ENCODE assay signal across 10 cellular contexts in genomic region chr13:23467048-23467931, GRCh38. TPM values are rescaled to one million over a fixed set of nuclear protein-coding genes. Genes with fewer than 3 reads are reported as not detected.
DNase-seq lines count a peak whose midpoint lies in the region; ATAC-seq and TF ChIP-seq lines count a peak whose summit lies in the region.
"Had no signal": no experiment of that assay in that cellular context is flagged by ENCODE, and none has a peak within 500 bp of the region (broad histone marks: within the 10 kb centered on the region; RNA-seq: fewer than 3 reads in every experiment).

No MANE protein-coding gene starts in this region.

- peak overlapping the region; percentile 79 to 91 (median 83) for H3K27ac Mint-ChIP-seq in nephron
- H3K27ac Mint-ChIP-seq: activated naive CD4-positive, alpha-beta T cell treated with anti-CD3 and anti-CD28 coated beads for 36 hours had no signal

- ATAC-seq in HG02623 (IDR thresholded peaks at IDR 0.05; ENCODE audit: unreplicated experiment) (peak; percentile 6), HG02763 (IDR thresholded peaks at IDR 0.05; ENCODE audit: unreplicated experiment) (no peak), left lobe of liver (no peak)

- no peaks in the 10 kb centered on the region for H3K27me3 Mint-ChIP-seq in nephron (ENCODE audit: low read depth)

- no peaks in the 10 kb centered on the region for H3K36me3 Mint-ChIP-seq in nephron (ENCODE audit: low read depth)

- TF ChIP-seq CTCF in AG04450 (IDR thresholded peaks at IDR 0.05; ENCODE audit: low read depth, low read length) (no peak), choroid plexus epithelial cell (conservative IDR thresholded peaks at IDR 0.05; ENCODE audit: low read depth, low read length) (no peak), nephron (IDR thresholded peaks at IDR 0.05; ENCODE audit: unreplicated experiment in 3 of 3) (no peak)

- peak overlapping the region; percentile 40 for H3K27ac ChIP-seq in AG04450 (ENCODE audit: low read depth, low read length)

- CTCF ChIA-PET in AG04450 (lab: Charles Lee): interaction anchor here (0.5 to 1.7 kb wide), 18 partner anchors 8 to 494 kb away, joined by 3 to 15 read pairs (median 4); partner anchors contain the start of genes MIPEP and TNFRSF19

- peaks cover 53% of the 10 kb centered on the region for H3K4me1 Mint-ChIP-seq in nephron

- H3K9me3 ChIP-seq in AG04450 (ENCODE audit: control insufficient read depth, insufficient read depth, low read length): no peaks in the 10 kb centered on the region

- POLR2A ChIA-PET in AG04450 (lab: Yijun Ruan, JAX): interaction anchor here (0.5 to 1.2 kb wide), 4 partner anchors 34 to 204 kb away, joined by 3 to 5 read pairs (median 4); no protein-coding TSS in a partner anchor

- no peaks in the 10 kb centered on the region for H3K9me3 Mint-ChIP-seq in nephron
- H3K9me3 Mint-ChIP-seq: activated naive CD4-positive, alpha-beta T cell treated with anti-CD3 and anti-CD28 coated beads for 36 hours had no signal

- peak overlapping the region; percentile 83 to 86 (median 86) for H3K4me3 Mint-ChIP-seq in nephron

- H3K27me3 ChIP-seq in AG04450 (ENCODE audit: control insufficient read depth, insufficient read depth, low read length): no peaks in the 10 kb centered on the region

- H3K4me3 ChIP-seq in AG04450 (ENCODE audit: low read depth, low read length) (no peak overlapping the region), choroid plexus epithelial cell (ENCODE audit: low read depth, low read length) (no peak overlapping the region)
- H3K4me3 ChIP-seq: K562 had no signal

- DNase-seq in AG04450 (ENCODE audit: low read depth, low spot score): no peak
- DNase-seq in choroid plexus epithelial cell (ENCODE audit: low read depth): peak; percentile 36
- no peak for DNase-seq in 8988T
- DNase-seq in central memory CD4-positive, alpha-beta T cell: no peak
- DNase-seq in left lobe of liver (ENCODE audit: low spot score): no peak

RNA-seq across cellular contexts. Expression of gene SACS, which starts 33.8 kb away (rescaled TPM):
- 41.1 and 53.9 TPM in 2 replicates for polyA plus RNA-seq in AG04450 (2011; rRNA removed)
- polyA minus RNA-seq in AG04450 (2011; rRNA and poly(A)+ RNA removed): 362 and 419 TPM in 2 replicates
- 2.0 TPM for total RNA-seq in left lobe of liver
